15 cellular contexts compared by ENCODE assay signal in the genomic region with DNA sequence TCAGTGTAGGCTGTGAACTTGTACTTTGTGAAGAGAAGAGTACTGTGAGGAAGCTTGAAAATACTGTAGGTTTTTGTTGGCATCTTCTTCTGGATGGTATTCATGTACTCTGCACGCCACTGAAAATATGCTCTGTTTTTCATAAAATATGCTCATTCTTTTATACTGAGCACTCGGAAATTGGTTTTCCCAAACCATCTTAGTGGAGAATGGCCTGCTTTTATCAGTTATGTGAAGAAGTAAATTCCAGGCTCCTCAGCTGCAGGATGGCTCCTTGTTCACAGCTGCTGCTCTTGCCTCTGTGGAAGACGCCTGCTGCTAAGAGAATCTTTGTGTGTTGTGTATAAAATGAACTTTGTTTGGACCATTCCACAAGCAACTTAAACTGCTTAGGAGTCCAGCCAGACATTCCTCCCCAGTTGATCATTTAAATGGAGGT.
DNase-seq lines count a peak whose midpoint lies in the region; ATAC-seq, FAIRE-seq and TF ChIP-seq lines count a peak whose summit lies in the region.
"Had no signal": no experiment of that assay in that cellular context is flagged by ENCODE, and none has a peak within 500 bp of the region (broad histone marks: within the 10 kb centered on the region; RNA-seq: fewer than 3 reads in every experiment).

No MANE protein-coding gene starts in this region.

- H3K27me3 ChIP-seq in IMR-90 (ENCODE audit: control insufficient read depth, insufficient read depth, low read length) (no peaks in the 10 kb centered on the region), muscle layer of duodenum (ENCODE audit: low read depth, low read length) (no peaks in the 10 kb centered on the region)

- H3K4me1 ChIP-seq in IMR-90 (ENCODE audit: control insufficient read depth, insufficient read depth, low read length): peaks cover 22% of the 10 kb centered on the region
- H3K4me1 ChIP-seq in muscle layer of duodenum (ENCODE audit: control insufficient read depth in 1 of 2, insufficient read depth in 2 of 2, low read length in 2 of 2): peaks cover 8 to 15% of the 10 kb centered on the region in 2 donors

- peaks cover 24% of the 10 kb centered on the region for H3K9me1 ChIP-seq in IMR-90 (ENCODE audit: insufficient read depth, low read length)

- no peak overlapping the region; the same call in 2 of the 3 replicates for H2BK15ac ChIP-seq in IMR-90 (ENCODE audit: low read depth, low read length)

- no peak overlapping the region for H3K14ac ChIP-seq in IMR-90 (replicated peaks; ENCODE audit: low read depth, low read length)

- no peak overlapping the region for H4K91ac ChIP-seq in IMR-90 (ENCODE audit: insufficient read depth, low read depth, low read length)

- H3K79me1 ChIP-seq in IMR-90 (ENCODE audit: low read depth in 1 of 2, low read length in 2 of 2): peaks cover 22 to 48% of the 10 kb centered on the region in 2 experiments

- H3K27ac Mint-ChIP-seq in chondrocyte (ENCODE audit: unreplicated experiment): peak overlapping the region; percentile 95
- H3K27ac Mint-ChIP-seq: activated naive CD8-positive, alpha-beta T cell treated with anti-CD3 and anti-CD28 coated beads, Interleukin-2, amount 50 U/mL, for 24 hours; immature natural killer cell had no signal

- DNase-seq in IMR-90: peak; percentile 90
- DNase-seq in chondrocyte (ENCODE audit: low spot score): no peak
- DNase-seq in urothelium cell line (ENCODE audit: low spot score): no peak
- DNase-seq in stimulated activated naive CD8-positive, alpha-beta T cell treated with anti-CD3 and anti-CD28 coated beads, Interleukin-15, Interleukin-2, amounts not matched to agents 100 U/mL and 50 U/mL, for 24 hours: no peak
- DNase-seq in NCI-H1436 (lab: John Stamatoyannopoulos, UW): no peak
- DNase-seq: activated CD4-positive, alpha-beta T cell treated with anti-CD3 and anti-CD28 coated beads, Interleukin-2, amount 50 U/mL, for 1 hour; activated naive CD8-positive, alpha-beta T cell treated with anti-CD3 and anti-CD28 coated beads, Interleukin-2, amount 50 U/mL, for 24 hours; activated T-cell treated with anti-CD3 and anti-CD28 coated beads, Interleukin-2, amount 50 U/mL, for 1 hour; immature natural killer cell; mesendoderm; NCI-H1092; Right ventricle myocardium superior had no signal

- FAIRE-seq in urothelium cell line (lab: Jason Lieb, UNC): peak; percentile 13

- in situ Hi-C loops in IMR-90 (cut with MboI; ENCODE audit: low sequenced_read_pairs): no loop called here

- H2BK120ac ChIP-seq in IMR-90 (ENCODE audit: low read depth, low read length): peak overlapping the region; percentile 15; the same call in 1 of the 2 replicates

- TF ChIP-seq RAD21 in IMR-90 (IDR thresholded peaks at IDR 0.05; ENCODE audit: low read length): no peak

- no peaks in the 10 kb centered on the region for H3K27me3 Mint-ChIP-seq in chondrocyte (ENCODE audit: low read depth)
- H3K27me3 Mint-ChIP-seq: activated naive CD8-positive, alpha-beta T cell treated with anti-CD3 and anti-CD28 coated beads, Interleukin-2, amount 50 U/mL, for 24 hours; IgD-negative memory B cell had no signal

- H2BK5ac ChIP-seq in IMR-90 (ENCODE audit: low read depth, low read length, poor library complexity, severe bottlenecking): peak overlapping the region; percentile 76

- H3K9ac ChIP-seq in IMR-90 (ENCODE audit: low read depth, low read length): no peak overlapping the region

- no TSS peak for BruUV-seq in IMR-90 (replicated peaks; lab: Mats Ljungman, UMichigan)

- no peak overlapping the region for H4K8ac ChIP-seq in IMR-90 (ENCODE audit: low read depth in 2 of 2, low read length in 2 of 2)

- no peaks in the 10 kb centered on the region for H3K36me3 Mint-ChIP-seq in chondrocyte (ENCODE audit: low read depth)

- no peak overlapping the region for H2AK9ac ChIP-seq in IMR-90 (replicated peaks; ENCODE audit: low read depth, low read length, poor library complexity)

- peak; percentile 74 for ATAC-seq in IMR-90 (ENCODE audit: low read depth)
- no peak for ATAC-seq in stimulated activated naive CD8-positive, alpha-beta T cell treated with anti-CD3 and anti-CD28 coated beads, Interleukin-15, Interleukin-2, amounts not matched to agents 100 U/mL and 50 U/mL, for 24 hours
- no peak for ATAC-seq in HG02763 (IDR thresholded peaks at IDR 0.05; ENCODE audit: unreplicated experiment)

- H3K4me3 ChIP-seq in IMR-90 (ENCODE audit: insufficient read depth, low read depth, low read length) (no peak overlapping the region), muscle layer of duodenum (ENCODE audit: low read depth in 1 of 2, low read length in 2 of 2) (no peak overlapping the region)

- no peaks in the 10 kb centered on the region for H3K9me3 ChIP-seq in IMR-90 (ENCODE audit: control insufficient read depth, insufficient read depth, low read length)
- no peaks in the 10 kb centered on the region for H3K9me3 ChIP-seq in muscle layer of duodenum (ENCODE audit: control insufficient read depth in 1 of 2, low read length in 2 of 2)

- peak overlapping the region; percentile 45 for H3K4me3 Mint-ChIP-seq in chondrocyte (ENCODE audit: unreplicated experiment)
- H3K4me3 Mint-ChIP-seq: activated naive CD8-positive, alpha-beta T cell treated with anti-CD3 and anti-CD28 coated beads, Interleukin-2, amount 50 U/mL, for 24 hours; IgD-negative memory B cell; immature natural killer cell had no signal

- intact Hi-C loops in IMR-90 (cut with micrococcal nuclease): loop anchor here (5.0 kb wide), 2 partner anchors 166 to 224 kb away; a partner anchor contains a TSS

- peaks cover 3% of the 10 kb centered on the region for H3K36me3 ChIP-seq in IMR-90 (ENCODE audit: control insufficient read depth, insufficient read depth, low read length)
- no peaks in the 10 kb centered on the region for H3K36me3 ChIP-seq in muscle layer of duodenum (ENCODE audit: control insufficient read depth in 1 of 2, insufficient read depth in 2 of 2, low read length in 2 of 2)

- TF ChIP-seq POLR2A in IMR-90 (IDR thresholded peaks at IDR 0.05; ENCODE audit: low read depth, low read length): no peak

- no CpG with 5 or more reads among the region's 3 CpGs for whole genome bisulfite sequencing in IMR-90 (ENCODE audit: extremely low coverage in 2 of 2, insufficient read length in 1 of 2), 2 experiments

- H2AFZ ChIP-seq in IMR-90 (replicated peaks; ENCODE audit: low read length, poor library complexity): no peak overlapping the region

- CTCF ChIA-PET in IMR-90 (lab: Yijun Ruan, JAX): interaction anchor here (1.0 kb wide), 1 partner anchor 10 kb away, joined by 4 read pairs; no protein-coding TSS in a partner anchor

- H4K5ac ChIP-seq in IMR-90 (ENCODE audit: low read depth, low read length): no peak overlapping the region

- peaks cover 22% of the 10 kb centered on the region for H4K20me1 ChIP-seq in IMR-90 (ENCODE audit: insufficient read depth, low read length)

- no peak overlapping the region for H2BK20ac ChIP-seq in IMR-90 (ENCODE audit: low read depth, low read length)

- no peak overlapping the region for H3K56ac ChIP-seq in IMR-90 (ENCODE audit: extremely low read depth, insufficient read depth, low read length)

- H3K4me1 Mint-ChIP-seq in chondrocyte (ENCODE audit: low read depth): peaks cover 86% of the 10 kb centered on the region

- TF ChIP-seq CTCF in IMR-90 (conservative IDR thresholded peaks at IDR 0.05; ENCODE audit: low read depth, low read length) (no peak), chondrocyte (IDR thresholded peaks at IDR 0.05) (no peak)

- H3K27ac ChIP-seq in IMR-90 (ENCODE audit: insufficient read depth, low read length) (no peak overlapping the region), muscle layer of duodenum (ENCODE audit: low read length) (peak overlapping the region; percentile 30)

- H2AK5ac ChIP-seq in IMR-90 (ENCODE audit: low read depth, low read length): no peak overlapping the region

- no peak overlapping the region for H3K23ac ChIP-seq in IMR-90 (ENCODE audit: low read depth, low read length)

- dilution Hi-C loops in IMR-90 (cut with HindIII; ENCODE audit: low sequenced_read_pairs, unreplicated experiment): no loop called here

- POLR2A ChIA-PET in IMR-90 (lab: Charles Lee; ENCODE audit: unreplicated experiment): no interaction called here

- peak overlapping the region; percentile 15; the same call in 1 of the 2 replicates for H3K4me2 ChIP-seq in IMR-90 (ENCODE audit: low read depth, low read length)

- no peak overlapping the region for H3K4ac ChIP-seq in IMR-90 (ENCODE audit: low read depth, low read length)

- H3K18ac ChIP-seq in IMR-90 (ENCODE audit: low read depth, low read length): no peak overlapping the region; the same call in 1 of the 2 replicates

- H3K9me3 Mint-ChIP-seq in chondrocyte (ENCODE audit: low read depth): no peaks in the 10 kb centered on the region
- H3K9me3 Mint-ChIP-seq: activated naive CD8-positive, alpha-beta T cell treated with anti-CD3 and anti-CD28 coated beads, Interleukin-2, amount 50 U/mL, for 24 hours; IgD-negative memory B cell had no signal

TF ChIP-seq in IMR-90, 13 proteins besides CTCF, POLR2A, EP300 and RAD21:
- TF ChIP-seq FOS (IDR thresholded peaks at IDR 0.05; ENCODE audit: low read depth, low read length): 0 out of 2 replicates have a peak, but pooled peaks have one; percentile 8
- TF ChIP-seq, protein P1, sequence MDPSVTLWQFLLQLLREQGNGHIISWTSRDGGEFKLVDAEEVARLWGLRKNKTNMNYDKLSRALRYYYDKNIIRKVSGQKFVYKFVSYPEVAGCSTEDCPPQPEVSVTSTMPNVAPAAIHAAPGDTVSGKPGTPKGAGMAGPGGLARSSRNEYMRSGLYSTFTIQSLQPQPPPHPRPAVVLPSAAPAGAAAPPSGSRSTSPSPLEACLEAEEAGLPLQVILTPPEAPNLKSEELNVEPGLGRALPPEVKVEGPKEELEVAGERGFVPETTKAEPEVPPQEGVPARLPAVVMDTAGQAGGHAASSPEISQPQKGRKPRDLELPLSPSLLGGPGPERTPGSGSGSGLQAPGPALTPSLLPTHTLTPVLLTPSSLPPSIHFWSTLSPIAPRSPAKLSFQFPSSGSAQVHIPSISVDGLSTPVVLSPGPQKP (IDR thresholded peaks at IDR 0.05; ENCODE audit: borderline replicate concordance, low read depth, low read length): no peak
